Comparison of ENCODE assay signal across 8 cellular contexts in genomic region chr2:47271054-47272000, GRCh38.
A peak's percentile ranks its signal among the peaks of the same experiment; 100 is the strongest.
DNase-seq lines count a peak whose midpoint lies in the region; ATAC-seq and TF ChIP-seq lines count a peak whose summit lies in the region.

No MANE protein-coding gene starts in this region.

- BruUV-seq in PC-3 (replicated peaks; lab: Mats Ljungman, UMichigan), result no TSS peak

- no peaks in the 10 kb centered on the region for H3K9me2 ChIP-seq in PC-3 (replicated peaks; ENCODE audit: low read length)

- CTCF ChIA-PET in PC-3 (lab: Charles Lee), result interaction anchor here (0.5 to 0.6 kb wide), 3 partner anchors 84 to 99 kb away, joined by 3 to 8 read pairs (median 4); no protein-coding TSS in a partner anchor

- POLR2A ChIA-PET in PC-3 (lab: Charles Lee; ENCODE audit: unreplicated experiment), result interaction anchor here (0.6 to 0.7 kb wide), 2 partner anchors 84 to 93 kb away, joined by 3 to 6 read pairs; no protein-coding TSS in a partner anchor

- no peaks in the 10 kb centered on the region for H4K20me1 ChIP-seq in PC-3 (ENCODE audit: low read length)

- H3F3A ChIP-seq in PC-3 (ENCODE audit: low read length, unreplicated experiment), result peaks cover 3% of the 10 kb centered on the region

- intact Hi-C loops in PC-3 (cut with micrococcal nuclease), result loop anchor here (5.0 kb wide), 2 partner anchors 51 to 354 kb away; partner anchors contain the start of gene MCFD2

- peaks cover 21% of the 10 kb centered on the region for H3K4me1 Mint-ChIP-seq in glutamatergic neuron (ENCODE audit: low read depth, unreplicated experiment)

- H3K4me1 ChIP-seq in PC-3 (ENCODE audit: insufficient read depth, low read length), result peaks cover 47% of the 10 kb centered on the region

- TF ChIP-seq CTCF in PC-3 (conservative IDR thresholded peaks at IDR 0.05; ENCODE audit: low read depth, low read length) (no peak), glutamatergic neuron (IDR thresholded peaks at IDR 0.05; ENCODE audit: partially characterized antibody, unreplicated experiment) (no peak)

- H3K36me3 Mint-ChIP-seq in glutamatergic neuron (ENCODE audit: unreplicated experiment), result no peaks in the 10 kb centered on the region

- H3K79me2 ChIP-seq in PC-3 (ENCODE audit: low read length), result no peaks in the 10 kb centered on the region

- H3K9me3 Mint-ChIP-seq in glutamatergic neuron (ENCODE audit: unreplicated experiment), result peaks cover 4% of the 10 kb centered on the region

- H3K27me3 ChIP-seq in PC-3 (ENCODE audit: low read length), result no peaks in the 10 kb centered on the region

- no peak for ATAC-seq in PC-3

- peak overlapping the region; percentile 90 for H2AFZ ChIP-seq in PC-3 (ENCODE audit: low read length)

- no peaks in the 10 kb centered on the region for H3K9me3 ChIP-seq in PC-3 (ENCODE audit: low read length)

- H3K4me2 ChIP-seq in PC-3 (ENCODE audit: low read length), result peak overlapping the region; percentile 83

- H3K36me3 ChIP-seq in PC-3 (ENCODE audit: low read depth, low read length), result no peaks in the 10 kb centered on the region

- peak overlapping the region; percentile 39 for H3K4me3 Mint-ChIP-seq in glutamatergic neuron (ENCODE audit: unreplicated experiment)

- H3K4me3 ChIP-seq in PC-3 (ENCODE audit: low read length), result no peak overlapping the region

- peak; percentile 28 to 90 (median 67) for DNase-seq in NCI-H1417 (lab: John Stamatoyannopoulos, UW)
- no peak for DNase-seq in NCI-H1417 treated with DMSO at 0.1 percent for 48 hours (lab: John Stamatoyannopoulos, UW)
- no peak for DNase-seq in PC-3
- no peak for DNase-seq in glutamatergic neuron
- no peak for DNase-seq in substantia nigra (lab: John Stamatoyannopoulos, UW)
- no peak for DNase-seq in HCEC 1CT
- DNase-seq in DMS114 treated with DMSO at 0.1 percent for 48 hours (lab: John Stamatoyannopoulos, UW; ENCODE audit: unreplicated experiment), result no peak
- no peak for DNase-seq in HuH-7 (ENCODE audit: low spot score)

- H3K9ac ChIP-seq in PC-3 (ENCODE audit: low read length), result peak overlapping the region; percentile 59

- peaks cover 7% of the 10 kb centered on the region for H3K27me3 Mint-ChIP-seq in glutamatergic neuron (ENCODE audit: unreplicated experiment)

- H3K27ac ChIP-seq in PC-3 (ENCODE audit: low read length) (peak overlapping the region; percentile 87), substantia nigra (ENCODE audit: low read depth, low read length, poor library complexity, severe bottlenecking) (peak overlapping the region; percentile 89)

- peak overlapping the region; percentile 8 for H3K27ac Mint-ChIP-seq in glutamatergic neuron (ENCODE audit: unreplicated experiment)

Comparison
In these comparisons a context has a peak if more than half of its experiments do, and no peak if none do; other contexts are left out.
1. DNase-seq: peak in NCI-H1417 (3 of 3); none in NCI-H1417 treated with DMSO at 0.1 percent for 48 hours (single experiment), PC-3 (single experiment), glutamatergic neuron (single experiment), substantia nigra (0 of 49), HCEC 1CT (single experiment), DMS114 treated with DMSO at 0.1 percent for 48 hours (single experiment) and HuH-7 (single experiment).